In genomic region chr6:8446391-8446790, GRCh38 we compare ENCODE assay signal across 25 cellular contexts.
"Had no signal": no experiment of that assay in that cellular context is flagged by ENCODE, and none has a peak within 500 bp of the region (broad histone marks: within the 10 kb centered on the region; RNA-seq: fewer than 3 reads in every experiment).

No MANE protein-coding gene starts in this region.

- H3K36me3 ChIP-seq: heart left ventricle, ovary, prostate gland, suprapubic skin, tibial artery had no signal

- H3K4me1 ChIP-seq: body of pancreas, gastroesophageal sphincter, heart left ventricle, prostate gland, suprapubic skin, tibial artery had no signal

- H3K9me3 ChIP-seq: body of pancreas, gastroesophageal sphincter, heart left ventricle, ovary, prostate gland, suprapubic skin, tibial artery had no signal

- H3K27me3 ChIP-seq: body of pancreas, gastroesophageal sphincter, heart left ventricle, suprapubic skin, tibial artery had no signal

- H3K4me3 ChIP-seq: body of pancreas, gastroesophageal sphincter, heart left ventricle, ovary, prostate gland, suprapubic skin, tibial artery had no signal

- H3K27ac ChIP-seq: body of pancreas, gastroesophageal sphincter, heart left ventricle, ovary, prostate gland, suprapubic skin, tibial artery had no signal

- ATAC-seq: activated CD8-positive, alpha-beta memory T cell treated with anti-CD3 and anti-CD28 coated beads, Interleukin-2, amount 10 ng/mL, durations not matched to agents 7 days and 5 days; activated CD8-positive, alpha-beta T cell treated with anti-CD3 and anti-CD28 coated beads for 36 hours; activated T-cell treated with anti-CD3 and anti-CD28 coated beads, Interleukin-2, amount 50 U/mL, for 72 hours; body of pancreas; gastroesophageal sphincter; heart left ventricle; left ventricle myocardium superior had no signal

- H3K36me3 Mint-ChIP-seq: activated CD8-positive, alpha-beta memory T cell treated with anti-CD3 and anti-CD28 coated beads, Interleukin-2, amount 10 ng/mL, durations not matched to agents 7 days and 5 days had no signal

- DNase-seq: activated CD4-positive, alpha-beta T cell treated with anti-CD3 and anti-CD28 coated beads, Interleukin-2, amount 10 ng/mL, durations not matched to agents 24 days and 14 days; activated CD4-positive, CD25-positive, alpha-beta regulatory T cell treated with anti-CD3 and anti-CD28 coated beads, Interleukin-2, amount 50 U/mL, for 72 hours; activated CD8-positive, alpha-beta memory T cell treated with anti-CD3 and anti-CD28 coated beads, Interleukin-2, amount 10 ng/mL, durations not matched to agents 7 days and 5 days; activated CD8-positive, alpha-beta T cell treated with anti-CD3 and anti-CD28 coated beads for 36 hours; activated naive CD4-positive, alpha-beta T cell treated with Interleukin-2 at 50 U/mL for 16 hours; activated T-cell treated with anti-CD3 and anti-CD28 coated beads for 4 hours; activated T-cell treated with anti-CD3 and anti-CD28 coated beads, Interleukin-2, amount 50 U/mL, for 72 hours; aorta; body of pancreas; effector CD8-positive, alpha-beta T cell; heart left ventricle; left ventricle myocardium superior; naive B cell; ovary; stimulated activated CD4-positive, alpha-beta T cell treated with anti-CD3 and anti-CD28 coated beads, Interleukin-15, amount 100 ng/mL, for 24 hours; stimulated activated CD4-positive, alpha-beta T cell treated with anti-CD3 and anti-CD28 coated beads, Interleukin-2, amount 100 ng/mL, for 24 hours; stimulated activated naive CD4-positive, alpha-beta T cell; T-helper 2 cell; tibial artery had no signal

- H3K27ac Mint-ChIP-seq: activated CD4-positive, alpha-beta T cell treated with anti-CD3 and anti-CD28 coated beads, Interleukin-2, amount 10 ng/mL, durations not matched to agents 24 days and 14 days; activated CD8-positive, alpha-beta memory T cell treated with anti-CD3 and anti-CD28 coated beads, Interleukin-2, amount 10 ng/mL, durations not matched to agents 7 days and 5 days; activated CD8-positive, alpha-beta T cell treated with anti-CD3 and anti-CD28 coated beads for 36 hours; activated naive CD8-positive, alpha-beta T cell; activated T-cell treated with anti-CD3 and anti-CD28 coated beads, Interleukin-2, amount 50 U/mL, for 72 hours; mesothelial cell of epicardium had no signal

- H3K4me3 Mint-ChIP-seq: activated CD4-positive, alpha-beta T cell treated with anti-CD3 and anti-CD28 coated beads, Interleukin-2, amount 10 ng/mL, durations not matched to agents 24 days and 14 days; activated CD8-positive, alpha-beta memory T cell treated with anti-CD3 and anti-CD28 coated beads, Interleukin-2, amount 10 ng/mL, durations not matched to agents 7 days and 5 days; activated CD8-positive, alpha-beta T cell treated with anti-CD3 and anti-CD28 coated beads for 36 hours; activated naive CD8-positive, alpha-beta T cell; activated T-cell treated with anti-CD3 and anti-CD28 coated beads, Interleukin-2, amount 50 U/mL, for 72 hours; mesothelial cell of epicardium; naive B cell had no signal

- H3K27me3 Mint-ChIP-seq: activated CD4-positive, alpha-beta T cell treated with anti-CD3 and anti-CD28 coated beads, Interleukin-2, amount 10 ng/mL, durations not matched to agents 24 days and 14 days; activated CD8-positive, alpha-beta memory T cell treated with anti-CD3 and anti-CD28 coated beads, Interleukin-2, amount 10 ng/mL, durations not matched to agents 7 days and 5 days; activated naive CD8-positive, alpha-beta T cell had no signal

- FAIRE-seq: colon had no signal

- H3K9me3 Mint-ChIP-seq: activated CD4-positive, alpha-beta T cell treated with anti-CD3 and anti-CD28 coated beads, Interleukin-2, amount 10 ng/mL, durations not matched to agents 24 days and 14 days; activated CD8-positive, alpha-beta T cell treated with anti-CD3 and anti-CD28 coated beads for 36 hours; activated T-cell treated with anti-CD3 and anti-CD28 coated beads, Interleukin-2, amount 50 U/mL, for 72 hours had no signal

- H3K4me1 Mint-ChIP-seq: activated CD4-positive, alpha-beta T cell treated with anti-CD3 and anti-CD28 coated beads, Interleukin-2, amount 10 ng/mL, durations not matched to agents 24 days and 14 days; activated CD8-positive, alpha-beta memory T cell treated with anti-CD3 and anti-CD28 coated beads, Interleukin-2, amount 10 ng/mL, durations not matched to agents 7 days and 5 days; naive B cell had no signal
